13 cellular contexts compared by ENCODE assay signal in the genomic region with DNA sequence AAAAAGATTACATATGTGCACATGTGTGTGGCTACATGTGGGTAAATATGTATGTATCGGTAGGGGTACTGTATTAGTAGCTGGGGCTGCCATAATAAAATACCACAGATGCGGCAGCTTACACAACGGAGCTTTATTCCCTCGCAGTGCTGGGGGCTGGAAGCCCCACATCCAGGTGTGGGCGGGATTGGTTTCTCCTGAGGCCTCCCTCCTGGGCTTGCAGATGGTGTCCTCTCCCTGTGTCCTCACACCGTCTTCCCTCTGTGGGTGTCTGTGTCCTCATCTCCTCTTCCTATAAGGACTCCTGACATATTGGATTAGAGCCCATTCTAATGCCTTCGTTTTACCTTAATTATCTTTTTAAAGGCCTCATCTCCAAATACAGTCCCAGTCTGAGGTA.
DNase-seq lines count a peak whose midpoint lies in the region; ATAC-seq, FAIRE-seq and TF ChIP-seq lines count a peak whose summit lies in the region.
"Had no signal": no experiment of that assay in that cellular context is flagged by ENCODE, and none has a peak within 500 bp of the region (broad histone marks: within the 10 kb centered on the region; RNA-seq: fewer than 3 reads in every experiment).

No MANE protein-coding gene starts in this region.

- 73% methylated on average over 6 of the region's 7 CpGs for WGBS in SK-N-SH (ENCODE audit: low lambda C conversion rate)
- 85 to 90% (median 89%) methylated on average over 7 of the region's 7 CpGs for WGBS in stomach, 5 donors

- H2AFZ ChIP-seq in SK-N-SH (ENCODE audit: low read depth): peak overlapping the region; percentile 36; the same call in 1 of the 2 replicates
- H2AFZ ChIP-seq in keratinocyte (ENCODE audit: control insufficient read depth, low read length): no peak overlapping the region

- peak overlapping the region in 1 of 10 donors; percentile 70 for H3K4me3 Mint-ChIP-seq in naive thymus-derived CD8-positive, alpha-beta T cell
- H3K4me3 Mint-ChIP-seq: activated CD8-positive, alpha-beta T cell treated with anti-CD3 and anti-CD28 coated beads for 36 hours; activated naive CD4-positive, alpha-beta T cell treated with anti-CD3 and anti-CD28 coated beads, Interleukin-2, amount 50 U/mL, for 24 hours; T-helper 2 cell treated with Interferon-gamma antibody and Interleukin-4, amounts not matched to agents 5 μg/mL and 100 μg/mL, for 36 hours had no signal

- no peak for ATAC-seq in SK-N-SH treated with all-trans-retinoic acid at 6 μM for 48 hours
- ATAC-seq in naive thymus-derived CD8-positive, alpha-beta T cell: no peak
- ATAC-seq: activated CD8-positive, alpha-beta T cell treated with anti-CD3 and anti-CD28 coated beads for 36 hours had no signal

- TF ChIP-seq CTCF in SK-N-SH (IDR thresholded peaks at IDR 0.05): no peak
- TF ChIP-seq CTCF in RWPE1 (conservative IDR thresholded peaks at IDR 0.05; ENCODE audit: low read depth): no peak
- no peak for TF ChIP-seq CTCF in keratinocyte (optimal IDR thresholded peaks at IDR 0.05 in 1 of 3, IDR thresholded peaks at IDR 0.05 in 1 of 3, conservative IDR thresholded peaks at IDR 0.05 in 1 of 3; ENCODE audit: extremely low read depth in 1 of 3, insufficient read depth in 2 of 3, low read length in 3 of 3)
- TF ChIP-seq CTCF in stomach (IDR thresholded peaks at IDR 0.05): no peak

- H3K9me3 ChIP-seq in SK-N-SH (no peaks in the 10 kb centered on the region), keratinocyte (ENCODE audit: control insufficient read depth, low read depth, low read length) (no peaks in the 10 kb centered on the region), stomach (no peaks in the 10 kb centered on the region)
- H3K9me3 ChIP-seq: tibial nerve had no signal

- TF ChIP-seq RAD21 in SK-N-SH (IDR thresholded peaks at IDR 0.05; ENCODE audit: low read length): no peak

- no peak overlapping the region for H3K27ac ChIP-seq in SK-N-SH (ENCODE audit: low read depth in 2 of 2, low read length in 1 of 2)
- peak overlapping the region; percentile 94 for H3K27ac ChIP-seq in RWPE1
- H3K27ac ChIP-seq in keratinocyte (ENCODE audit: control insufficient read depth, insufficient read depth, low read length): peak overlapping the region; percentile 78
- peak overlapping the region in 4 of 5 donors; percentile 73 to 90 (median 85) for H3K27ac ChIP-seq in stomach

- no peak overlapping the region for H3K27ac Mint-ChIP-seq in naive thymus-derived CD8-positive, alpha-beta T cell
- H3K27ac Mint-ChIP-seq: activated CD8-positive, alpha-beta T cell treated with anti-CD3 and anti-CD28 coated beads for 36 hours; activated naive CD4-positive, alpha-beta T cell treated with anti-CD3 and anti-CD28 coated beads, Interleukin-2, amount 50 U/mL, for 24 hours; T-helper 2 cell treated with Interferon-gamma antibody and Interleukin-4, amounts not matched to agents 5 μg/mL and 100 μg/mL, for 36 hours had no signal

- H3K9ac ChIP-seq in SK-N-SH (no peak overlapping the region), keratinocyte (ENCODE audit: control insufficient read depth, extremely low read depth, insufficient read depth, low read length) (peak overlapping the region; percentile 70)

- CTCF ChIA-PET in SK-N-SH (lab: Yijun Ruan, JAX) (interaction anchor here (1.6 to 2.2 kb wide), 2 partner anchors 9 to 11 kb away, joined by 6 to 8 read pairs; no protein-coding TSS in a partner anchor), RWPE1 (lab: Yijun Ruan, JAX) (interaction anchor here (1.0 kb wide), 1 partner anchor 552 kb away, joined by 3 read pairs; no protein-coding TSS in a partner anchor)

- peaks cover 0 to 6% (median 4%) of the 10 kb centered on the region in 9 donors for H3K9me3 Mint-ChIP-seq in naive thymus-derived CD8-positive, alpha-beta T cell
- H3K9me3 Mint-ChIP-seq: activated CD8-positive, alpha-beta T cell treated with anti-CD3 and anti-CD28 coated beads for 36 hours; activated naive CD4-positive, alpha-beta T cell treated with anti-CD3 and anti-CD28 coated beads, Interleukin-2, amount 50 U/mL, for 24 hours had no signal

- H3K79me2 ChIP-seq in SK-N-SH (ENCODE audit: insufficient read depth) (no peaks in the 10 kb centered on the region), keratinocyte (ENCODE audit: control insufficient read depth, insufficient read depth, low read length) (no peaks in the 10 kb centered on the region)

- H4K20me1 ChIP-seq in SK-N-SH (ENCODE audit: insufficient read depth) (no peaks in the 10 kb centered on the region), keratinocyte (ENCODE audit: control insufficient read depth, extremely low read depth, insufficient read depth, low read length) (no peaks in the 10 kb centered on the region)

- H3K36me3 ChIP-seq in SK-N-SH (replicated peaks in 1 of 2; ENCODE audit: control insufficient read depth in 1 of 2, insufficient read depth in 2 of 2, low read length in 1 of 2) (no peaks in the 10 kb centered on the region), keratinocyte (ENCODE audit: control insufficient read depth in 2 of 2, extremely low read depth in 1 of 2, insufficient read depth in 2 of 2, low read length in 2 of 2) (no peaks in the 10 kb centered on the region), stomach (no peaks in the 10 kb centered on the region)
- H3K36me3 ChIP-seq: tibial nerve had no signal

- H3F3A ChIP-seq in SK-N-SH (replicated peaks; ENCODE audit: insufficient read depth): no peaks in the 10 kb centered on the region

- TF ChIP-seq EP300 in SK-N-SH (IDR thresholded peaks at IDR 0.05; ENCODE audit: borderline replicate concordance in 1 of 2, low read depth in 1 of 2, low read length in 1 of 2) (no peak), stomach (IDR thresholded peaks at IDR 0.05) (no peak)

- no peaks in the 10 kb centered on the region for H3K9me1 ChIP-seq in keratinocyte (ENCODE audit: control insufficient read depth, extremely low read depth, insufficient read depth, low read length)

- H3K4me2 ChIP-seq in SK-N-SH (no peak overlapping the region), keratinocyte (ENCODE audit: control insufficient read depth, extremely low read depth, insufficient read depth, low read depth, low read length) (peak overlapping the region; percentile 88)

- no peaks in the 10 kb centered on the region for H3K9me2 ChIP-seq in SK-N-SH

- peaks cover 0 to 7% (median 0%) of the 10 kb centered on the region in 5 donors for H3K27me3 Mint-ChIP-seq in naive thymus-derived CD8-positive, alpha-beta T cell
- H3K27me3 Mint-ChIP-seq: activated naive CD4-positive, alpha-beta T cell treated with anti-CD3 and anti-CD28 coated beads, Interleukin-2, amount 50 U/mL, for 24 hours had no signal

- DNase-seq in SK-N-SH: no peak
- no peak for DNase-seq in RWPE1 (ENCODE audit: low spot score)
- DNase-seq in keratinocyte (ENCODE audit: low read depth, low spot score): no peak
- DNase-seq in stomach: no peak
- no peak for DNase-seq in naive thymus-derived CD8-positive, alpha-beta T cell
- no peak for DNase-seq in NCI-H2081 (lab: John Stamatoyannopoulos, UW)
- DNase-seq in OCI-M2 (lab: John Stamatoyannopoulos, UW; ENCODE audit: unreplicated experiment): no peak
- DNase-seq: activated CD8-positive, alpha-beta T cell treated with anti-CD3 and anti-CD28 coated beads for 36 hours had no signal

- POLR2A ChIA-PET in SK-N-SH (lab: Yijun Ruan, JAX): interaction anchor here (0.6 kb wide), 1 partner anchor 392 kb away, joined by 3 read pairs; no protein-coding TSS in a partner anchor
- POLR2A ChIA-PET in RWPE1 (lab: Yijun Ruan, JAX; ENCODE audit: low non-redundant PET): no interaction called here
- POLR2A ChIA-PET in naive thymus-derived CD8-positive, alpha-beta T cell (lab: Charles Lee): no interaction called here

- no peak for TF ChIP-seq POLR2A in stomach (IDR thresholded peaks at IDR 0.05)

- peaks cover 5 to 14% (median 10%) of the 10 kb centered on the region in 4 donors for H3K4me1 Mint-ChIP-seq in naive thymus-derived CD8-positive, alpha-beta T cell

- dilution Hi-C loops in keratinocyte (cut with MboI; ENCODE audit: extremely low pct_ligation_motif_present, low sequenced_read_pairs): no loop called here

- FAIRE-seq in keratinocyte (lab: Jason Lieb, UNC): no peak
- FAIRE-seq: colon had no signal

- intact Hi-C loops in stomach (cut with DNase I; ENCODE audit: low total_unique reads): no loop called here

- no peaks in the 10 kb centered on the region for H3K27me3 ChIP-seq in SK-N-SH (ENCODE audit: insufficient read depth)
- H3K27me3 ChIP-seq in keratinocyte (ENCODE audit: control insufficient read depth, extremely low read depth, insufficient read depth, low read length): no peaks in the 10 kb centered on the region
- no peaks in the 10 kb centered on the region for H3K27me3 ChIP-seq in stomach
- H3K27me3 ChIP-seq: tibial nerve had no signal

- no peaks in the 10 kb centered on the region; a peak in 2 of 4 replicates for H3K4me1 ChIP-seq in SK-N-SH (ENCODE audit: control insufficient read depth in 1 of 2, insufficient read depth in 2 of 2, low read depth in 1 of 2, low read length in 1 of 2)
- H3K4me1 ChIP-seq in keratinocyte (ENCODE audit: control insufficient read depth, extremely low read depth, insufficient read depth, low read length): peaks cover 49% of the 10 kb centered on the region
- H3K4me1 ChIP-seq in stomach: peaks cover 16 to 71% (median 64%) of the 10 kb centered on the region in 4 donors

- no peak overlapping the region for H3K4me3 ChIP-seq in SK-N-SH (ENCODE audit: low read depth in 2 of 2, low read length in 1 of 2)
- H3K4me3 ChIP-seq in keratinocyte (ENCODE audit: control insufficient read depth in 2 of 3, extremely low read depth in 1 of 3, insufficient read depth in 2 of 3, low read depth in 1 of 3, low read length in 3 of 3): peak overlapping the region; percentile 19 to 70 (median 66)
- peak overlapping the region in 2 of 4 donors; percentile 12 to 31 for H3K4me3 ChIP-seq in stomach

- peaks cover 0 to 4% (median 0%) of the 10 kb centered on the region in 3 donors for H3K36me3 Mint-ChIP-seq in naive thymus-derived CD8-positive, alpha-beta T cell
- H3K36me3 Mint-ChIP-seq: activated naive CD4-positive, alpha-beta T cell treated with anti-CD3 and anti-CD28 coated beads, Interleukin-2, amount 50 U/mL, for 24 hours had no signal

TF ChIP-seq in SK-N-SH, 30 proteins besides CTCF, POLR2A, EP300 and RAD21:
- TF ChIP-seq MEF2A (IDR thresholded peaks at IDR 0.05; ENCODE audit: borderline replicate concordance, low read depth): no peak
- no peak for TF ChIP-seq RXRA (IDR thresholded peaks at IDR 0.05; ENCODE audit: borderline replicate concordance, low read depth)
- no peak for TF ChIP-seq YY1 (IDR thresholded peaks at IDR 0.05; ENCODE audit: low read depth)

TF ChIP-seq in SK-N-SH treated with all-trans-retinoic acid at 6 μM for 48 hours, 23 proteins besides CTCF, POLR2A, EP300 and RAD21 (continues in another document):
- TF ChIP-seq ARNTL (CRISPR knock-in tag; IDR thresholded peaks at IDR 0.05; ENCODE audit: borderline replicate concordance, low read depth) (no peak), PPARA (CRISPR knock-in tag; IDR thresholded peaks at IDR 0.05; ENCODE audit: borderline replicate concordance) (no peak), ZFP30 (CRISPR knock-in tag; IDR thresholded peaks at IDR 0.05) (no peak), OSR1 (CRISPR knock-in tag; IDR thresholded peaks at IDR 0.05) (no peak)

Comparison
In these comparisons a context has a peak if more than half of its experiments do, and no peak if none do; other contexts are left out.
1. H3K27ac ChIP-seq: peak in RWPE1 (single experiment), keratinocyte (single experiment) and stomach (4 of 5); none in SK-N-SH (0 of 2).
2. H3K4me3 ChIP-seq: peak in keratinocyte (3 of 3); none in SK-N-SH (0 of 2).